ENCODE assay signal across 18 cellular contexts in genomic region chr7:35992436-35992835, GRCh38.
"Had no signal": no experiment of that assay in that cellular context is flagged by ENCODE, and none has a peak within 500 bp of the region (broad histone marks: within the 10 kb centered on the region; RNA-seq: fewer than 3 reads in every experiment).

No MANE protein-coding gene starts in this region.

- H3K9me3 Mint-ChIP-seq: activated T-helper 17 cell treated with anti-CD3 and anti-CD28 coated beads, Interleukin-2, amount 50 U/mL, for 72 hours; central memory CD8-positive, alpha-beta T cell; neural progenitor cell; WTC11 had no signal

- H3K27me3 ChIP-seq: brain microvascular endothelial cell, heart right ventricle, left lung, neural progenitor cell, thyroid gland had no signal

- H3K36me3 Mint-ChIP-seq: activated naive CD4-positive, alpha-beta T cell treated with anti-CD3 and anti-CD28 coated beads, Interleukin-2, amount 50 U/mL, for 72 hours; naive thymus-derived CD4-positive, alpha-beta T cell; neural progenitor cell; WTC11 had no signal

- H3K4me1 Mint-ChIP-seq: activated T-helper 17 cell treated with anti-CD3 and anti-CD28 coated beads, Interleukin-2, amount 50 U/mL, for 72 hours; central memory CD8-positive, alpha-beta T cell; naive thymus-derived CD4-positive, alpha-beta T cell had no signal

- H3K4me2 ChIP-seq: neural progenitor cell had no signal

- H3K9ac ChIP-seq: neural progenitor cell had no signal

- H3K27ac Mint-ChIP-seq: activated naive CD4-positive, alpha-beta T cell treated with anti-CD3 and anti-CD28 coated beads, Interleukin-2, amount 50 U/mL, for 72 hours; activated T-helper 17 cell treated with anti-CD3 and anti-CD28 coated beads, Interleukin-2, amount 50 U/mL, for 72 hours; naive thymus-derived CD4-positive, alpha-beta T cell; neural progenitor cell; WTC11 had no signal

- H2AFZ ChIP-seq: neural progenitor cell had no signal

- H3K4me3 Mint-ChIP-seq: activated T-helper 17 cell treated with anti-CD3 and anti-CD28 coated beads, Interleukin-2, amount 50 U/mL, for 72 hours; central memory CD8-positive, alpha-beta T cell; naive thymus-derived CD4-positive, alpha-beta T cell; neural progenitor cell; WTC11 had no signal

- H3K9me3 ChIP-seq: heart right ventricle, left lung, thyroid gland had no signal

- H3K4me1 ChIP-seq: left lung, neural progenitor cell had no signal

- H3K27ac ChIP-seq: brain microvascular endothelial cell, coronary artery, heart right ventricle, left lung, neural progenitor cell, thyroid gland had no signal

- H3K4me3 ChIP-seq: coronary artery, heart right ventricle, left lung, lung, neural progenitor cell, thyroid gland had no signal

- H3K36me3 ChIP-seq: brain microvascular endothelial cell, heart right ventricle, left lung, neural progenitor cell, thyroid gland had no signal

- H3K27me3 Mint-ChIP-seq: activated T-helper 17 cell treated with anti-CD3 and anti-CD28 coated beads, Interleukin-2, amount 50 U/mL, for 72 hours; central memory CD8-positive, alpha-beta T cell had no signal

- ATAC-seq: activated naive CD4-positive, alpha-beta T cell treated with anti-CD3 and anti-CD28 coated beads, Interleukin-2, amount 50 U/mL, for 72 hours; left lung; naive thymus-derived CD4-positive, alpha-beta T cell; WTC11 had no signal

- DNase-seq: activated T-cell treated with anti-CD3 and anti-CD28 coated beads, Interleukin-2, amount 50 U/mL, for 1 hour; aorta; brain microvascular endothelial cell; heart right ventricle; left lung; naive thymus-derived CD4-positive, alpha-beta T cell; stimulated activated CD4-positive, alpha-beta T cell treated with anti-CD3 and anti-CD28 coated beads, Interleukin-4, amount 100 ng/mL, for 24 hours; stimulated activated naive CD4-positive, alpha-beta T cell treated with Interleukin-2 at 50 U/mL for 16 hours; substantia nigra; T-helper 1 cell; thyroid gland had no signal
